ENCODE assay signal across 23 cellular contexts in genomic region chr9:114076237-114077161, GRCh38. TPM values are rescaled to one million over a fixed set of nuclear protein-coding genes. Genes with fewer than 3 reads are reported as not detected.
"Had no signal": no experiment of that assay in that cellular context is flagged by ENCODE, and none has a peak within 500 bp of the region (broad histone marks: within the 10 kb centered on the region; RNA-seq: fewer than 3 reads in every experiment).

No MANE protein-coding gene starts in this region.

- H3K36me3 Mint-ChIP-seq: activated naive CD8-positive, alpha-beta T cell treated with anti-CD3 and anti-CD28 coated beads for 36 hours had no signal

- FAIRE-seq: frontal cortex had no signal

- H3K4me1 Mint-ChIP-seq: activated B cell treated with CpG ODN at 0.5 μM for 24 hours; activated CD4-positive, alpha-beta T cell treated with anti-CD3 and anti-CD28 coated beads, Interleukin-2, amount 10 ng/mL, durations not matched to agents 24 days and 14 days; activated naive CD8-positive, alpha-beta T cell treated with anti-CD3 and anti-CD28 coated beads for 36 hours had no signal

- H3K4me3 Mint-ChIP-seq: activated B cell treated with CpG ODN at 0.5 μM for 24 hours; activated CD4-positive, alpha-beta T cell treated with anti-CD3 and anti-CD28 coated beads, Interleukin-2, amount 10 ng/mL, durations not matched to agents 24 days and 14 days; activated CD8-positive, alpha-beta T cell treated with anti-CD3 and anti-CD28 coated beads, Interleukin-2, amount 10 ng/mL, durations not matched to agents 7 days and 5 days; activated naive CD8-positive, alpha-beta T cell treated with anti-CD3 and anti-CD28 coated beads for 36 hours; activated T-cell treated with anti-CD3 and anti-CD28 coated beads, Interleukin-2, amount 50 U/mL, for 72 hours; effector memory CD8-positive, alpha-beta T cell; neural crest cell had no signal

- H3K9me3 Mint-ChIP-seq: activated B cell treated with CpG ODN at 0.5 μM for 24 hours; activated CD4-positive, alpha-beta T cell treated with anti-CD3 and anti-CD28 coated beads, Interleukin-2, amount 10 ng/mL, durations not matched to agents 24 days and 14 days; activated naive CD8-positive, alpha-beta T cell treated with anti-CD3 and anti-CD28 coated beads for 36 hours; activated T-cell treated with anti-CD3 and anti-CD28 coated beads, Interleukin-2, amount 50 U/mL, for 72 hours; effector memory CD8-positive, alpha-beta T cell; neural crest cell had no signal

- H3K4me3 ChIP-seq: lung, ovary, tibial nerve had no signal

- H3K27ac ChIP-seq: ovary, tibial nerve had no signal

- H3K27me3 ChIP-seq: ovary had no signal

- DNase-seq: activated B cell treated with CpG ODN at 0.5 μM for 24 hours; activated CD4-positive, alpha-beta T cell treated with anti-CD3 and anti-CD28 coated beads, Interleukin-2, amount 10 ng/mL, durations not matched to agents 24 days and 14 days; activated CD8-positive, alpha-beta memory T cell treated with anti-CD3 and anti-CD28 coated beads, Interleukin-2, amount 50 U/mL, for 48 hours; activated CD8-positive, alpha-beta T cell treated with anti-CD3 and anti-CD28 coated beads, Interleukin-2, amount 10 ng/mL, durations not matched to agents 7 days and 5 days; activated naive CD8-positive, alpha-beta T cell treated with anti-CD3 and anti-CD28 coated beads for 36 hours; activated T-cell treated with anti-CD3 and anti-CD28 coated beads, Interleukin-2, amount 50 U/mL, for 72 hours; amygdala; dermis blood vessel endothelial cell; effector memory CD8-positive, alpha-beta T cell; head of caudate nucleus; left cardiac atrium; ovary; stimulated activated CD4-positive, alpha-beta T cell treated with anti-CD3 and anti-CD28 coated beads, Interleukin-15, amount 100 ng/mL, for 24 hours; stimulated activated CD4-positive, alpha-beta T cell treated with anti-CD3 and anti-CD28 coated beads, Interleukin-4, amount 100 ng/mL, for 24 hours; stimulated activated naive CD4-positive, alpha-beta T cell treated with Interleukin-2 at 50 U/mL for 16 hours; substantia nigra had no signal

- H3K27ac Mint-ChIP-seq: activated B cell treated with CpG ODN at 0.5 μM for 24 hours; activated CD4-positive, alpha-beta T cell treated with anti-CD3 and anti-CD28 coated beads, Interleukin-2, amount 10 ng/mL, durations not matched to agents 24 days and 14 days; activated CD8-positive, alpha-beta T cell treated with anti-CD3 and anti-CD28 coated beads, Interleukin-2, amount 10 ng/mL, durations not matched to agents 7 days and 5 days; activated naive CD8-positive, alpha-beta T cell treated with anti-CD3 and anti-CD28 coated beads for 36 hours; activated T-cell treated with anti-CD3 and anti-CD28 coated beads, Interleukin-2, amount 50 U/mL, for 72 hours; effector memory CD8-positive, alpha-beta T cell had no signal

- H3K36me3 ChIP-seq: ovary, tibial nerve had no signal

- H3K9me3 ChIP-seq: ovary, tibial nerve had no signal

- ATAC-seq: activated CD8-positive, alpha-beta T cell treated with anti-CD3 and anti-CD28 coated beads, Interleukin-2, amount 10 ng/mL, durations not matched to agents 7 days and 5 days; activated T-cell treated with anti-CD3 and anti-CD28 coated beads, Interleukin-2, amount 50 U/mL, for 72 hours; effector memory CD8-positive, alpha-beta T cell; left cardiac atrium had no signal

RNA-seq across cellular contexts. Expression of gene AMBP, which starts 1.6 kb away (rescaled TPM):
- total RNA-seq: activated B cell treated with CpG ODN at 0.5 μM for 24 hours; activated CD4-positive, alpha-beta T cell treated with anti-CD3 and anti-CD28 coated beads, Interleukin-2, amount 10 ng/mL, durations not matched to agents 24 days and 14 days; activated CD8-positive, alpha-beta T cell treated with anti-CD3 and anti-CD28 coated beads, Interleukin-2, amount 10 ng/mL, durations not matched to agents 7 days and 5 days; activated naive CD8-positive, alpha-beta T cell treated with anti-CD3 and anti-CD28 coated beads for 36 hours; activated T-cell treated with anti-CD3 and anti-CD28 coated beads, Interleukin-2, amount 50 U/mL, for 72 hours; epithelial cell of proximal tubule; T-helper 1 cell treated with Interleukin-12 subunit alpha and Interleukin-12 subunit beta and Interleukin-4 antibody, amounts not matched to agents 30 ng/mL and 1 ng/mL, for 36 hours; tibial nerve had no signal

RNA-seq across cellular contexts. Expression of gene KIF12, which starts 22.6 kb away (rescaled TPM):
- total RNA-seq: activated B cell treated with CpG ODN at 0.5 μM for 24 hours; activated CD4-positive, alpha-beta T cell treated with anti-CD3 and anti-CD28 coated beads, Interleukin-2, amount 10 ng/mL, durations not matched to agents 24 days and 14 days; activated CD8-positive, alpha-beta T cell treated with anti-CD3 and anti-CD28 coated beads, Interleukin-2, amount 10 ng/mL, durations not matched to agents 7 days and 5 days; activated naive CD8-positive, alpha-beta T cell treated with anti-CD3 and anti-CD28 coated beads for 36 hours; activated T-cell treated with anti-CD3 and anti-CD28 coated beads, Interleukin-2, amount 50 U/mL, for 72 hours; neural crest cell; skeletal muscle tissue; T-helper 1 cell treated with Interleukin-12 subunit alpha and Interleukin-12 subunit beta and Interleukin-4 antibody, amounts not matched to agents 30 ng/mL and 1 ng/mL, for 36 hours; tibial nerve had no signal
